ENCODE assay signal across 8 cellular contexts in the genomic region with DNA sequence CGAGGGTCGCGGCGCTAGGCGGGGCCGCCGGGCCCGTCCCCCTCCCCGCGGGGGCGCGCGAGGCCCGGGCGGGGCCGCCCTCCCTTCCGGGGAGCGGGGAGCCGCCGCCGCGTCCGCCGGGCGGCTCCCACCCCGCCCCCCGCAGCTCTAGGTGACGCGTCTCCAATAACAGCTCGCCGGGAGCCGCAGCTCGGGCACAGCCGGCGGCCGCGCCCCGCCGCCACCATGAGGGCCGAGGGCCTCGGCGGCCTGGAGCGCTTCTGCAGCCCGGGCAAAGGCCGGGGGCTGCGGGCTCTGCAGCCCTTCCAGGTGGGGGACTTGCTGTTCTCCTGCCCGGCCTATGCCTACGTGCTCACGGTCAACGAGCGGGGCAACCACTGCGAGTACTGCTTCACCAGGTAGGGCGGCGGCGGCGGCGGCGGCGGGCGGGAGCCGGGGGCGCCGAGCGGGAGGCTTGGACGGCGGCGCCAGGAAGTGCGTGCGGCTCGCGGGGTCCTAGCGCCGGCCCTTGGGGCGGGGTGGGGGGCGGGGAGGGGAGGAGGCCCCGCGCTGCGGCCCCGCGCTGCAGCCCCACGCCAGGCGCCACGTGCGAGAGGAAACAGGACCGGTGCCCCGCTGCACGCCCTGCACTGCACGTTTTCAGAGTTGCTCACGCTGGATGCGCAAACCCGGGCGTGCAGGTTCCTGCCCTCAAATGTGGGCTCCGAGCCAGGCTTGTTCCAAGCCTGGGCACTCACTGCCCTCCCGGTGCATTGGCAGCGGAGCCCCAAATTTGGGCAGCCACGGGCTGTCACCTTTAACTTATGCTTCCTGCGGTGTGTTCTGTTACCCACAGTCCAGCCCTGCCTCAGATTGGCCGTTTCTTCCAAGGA. TPM values are rescaled to one million over a fixed set of nuclear protein-coding genes. Genes with fewer than 3 reads are reported as not detected.
DNase-seq lines count a peak whose midpoint lies in the region; ATAC-seq and TF ChIP-seq lines count a peak whose summit lies in the region.

A gene with protein sequence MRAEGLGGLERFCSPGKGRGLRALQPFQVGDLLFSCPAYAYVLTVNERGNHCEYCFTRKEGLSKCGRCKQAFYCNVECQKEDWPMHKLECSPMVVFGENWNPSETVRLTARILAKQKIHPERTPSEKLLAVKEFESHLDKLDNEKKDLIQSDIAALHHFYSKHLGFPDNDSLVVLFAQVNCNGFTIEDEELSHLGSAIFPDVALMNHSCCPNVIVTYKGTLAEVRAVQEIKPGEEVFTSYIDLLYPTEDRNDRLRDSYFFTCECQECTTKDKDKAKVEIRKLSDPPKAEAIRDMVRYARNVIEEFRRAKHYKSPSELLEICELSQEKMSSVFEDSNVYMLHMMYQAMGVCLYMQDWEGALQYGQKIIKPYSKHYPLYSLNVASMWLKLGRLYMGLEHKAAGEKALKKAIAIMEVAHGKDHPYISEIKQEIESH (plus strand): TSS at position 130 of the 872 bp plus-strand sequence. CDS start 96 bp downstream, at position 226.

- no peaks in the 10 kb centered on the region for H3K9me3 ChIP-seq in CD4-positive, alpha-beta memory T cell (ENCODE audit: control insufficient read depth in 1 of 2, low read length in 2 of 2)
- H3K9me3 ChIP-seq in mononuclear cell (ENCODE audit: low read depth, low read length) = no peaks in the 10 kb centered on the region

- no peaks in the 10 kb centered on the region for H3K36me3 ChIP-seq in CD4-positive, alpha-beta memory T cell (ENCODE audit: insufficient read depth, low read length)

- POLR2A ChIA-PET in CD4-positive, alpha-beta memory T cell (lab: Charles Lee; ENCODE audit: partially characterized antibody) = interaction anchor here (0.5 to 1.7 kb wide), 4 partner anchors 25 to 360 kb away, joined by 3 to 9 read pairs (median 5); no protein-coding TSS in a partner anchor

- H3K27me3 ChIP-seq in CD4-positive, alpha-beta memory T cell (ENCODE audit: insufficient read depth, low read length) = no peaks in the 10 kb centered on the region
- no peaks in the 10 kb centered on the region for H3K27me3 ChIP-seq in mononuclear cell (ENCODE audit: insufficient read depth, low read length)

- intact Hi-C loops in CD4-positive, alpha-beta memory T cell (cut with micrococcal nuclease) = loop anchor here (1.0 to 10.0 kb wide), 4 partner anchors 20 to 1266 kb away; a partner anchor contains a TSS

- H3K27ac ChIP-seq in CD4-positive, alpha-beta memory T cell (ENCODE audit: low read depth, low read length) = peak within 1 kb of the TSS; percentile 68

- ATAC-seq in GM19324 (IDR thresholded peaks at IDR 0.05; ENCODE audit: low FRiP score, unreplicated experiment) (peak; percentile 81), HG03460 (IDR thresholded peaks at IDR 0.05; ENCODE audit: unreplicated experiment) (peak; percentile 72)

- H3K4me3 Mint-ChIP-seq in CD4-positive, alpha-beta memory T cell = peak within 1 kb of the TSS; percentile 89 to 96 (median 92)
- peak within 1 kb of the TSS; percentile 97 for H3K4me3 Mint-ChIP-seq in endothelial cell (ENCODE audit: unreplicated experiment)

- peak; percentile 67 to 77 (median 72) for DNase-seq in CD4-positive, alpha-beta memory T cell
- peak; percentile 60 for DNase-seq in NOMO-1 treated with DMSO at 0.1 percent for 48 hours (lab: John Stamatoyannopoulos, UW; ENCODE audit: unreplicated experiment)
- peak; percentile 70 for DNase-seq in activated CD8-positive, alpha-beta memory T cell treated with anti-CD3 and anti-CD28 coated beads, Interleukin-2, amount 50 U/mL, for 4 hours
- peak; percentile 62 for DNase-seq in endothelial cell (ENCODE audit: low spot score)
- DNase-seq in stimulated activated CD8-positive, alpha-beta memory T cell treated with anti-CD3 and anti-CD28 coated beads, Interleukin-4, amount 100 ng/mL, for 1 hour (ENCODE audit: low read depth in 2 of 2, low spot score in 1 of 2) = peak; percentile 22 to 31

- H3K4me3 ChIP-seq in CD4-positive, alpha-beta memory T cell (ENCODE audit: low read length in 2 of 2) = peak within 1 kb of the TSS; percentile 79
- peak within 1 kb of the TSS; percentile 71 for H3K4me3 ChIP-seq in mononuclear cell (ENCODE audit: low read length)

- CTCF ChIA-PET in CD4-positive, alpha-beta memory T cell (lab: Charles Lee; ENCODE audit: partially characterized antibody) = interaction anchor here (0.6 to 6.8 kb wide), 8 partner anchors 9 to 362 kb away, joined by 3 to 48 read pairs (median 4); no protein-coding TSS in a partner anchor

- peaks cover 41% of the 10 kb centered on the region for H3K4me1 ChIP-seq in CD4-positive, alpha-beta memory T cell (ENCODE audit: insufficient read depth, low read length)
- H3K4me1 ChIP-seq in mononuclear cell (ENCODE audit: insufficient read depth, low read length) = peaks cover 24% of the 10 kb centered on the region

- H3K4me1 Mint-ChIP-seq in CD4-positive, alpha-beta memory T cell = peaks cover 34 to 57% (median 45%) of the 10 kb centered on the region in 4 donors
- H3K4me1 Mint-ChIP-seq in endothelial cell (ENCODE audit: unreplicated experiment) = peaks cover 32% of the 10 kb centered on the region

- no peak for TF ChIP-seq CTCF in endothelial cell (IDR thresholded peaks at IDR 0.05; ENCODE audit: unreplicated experiment)

- H3K27ac Mint-ChIP-seq in CD4-positive, alpha-beta memory T cell = peak within 1 kb of the TSS; percentile 69 to 97 (median 93)
- H3K27ac Mint-ChIP-seq in endothelial cell (ENCODE audit: unreplicated experiment) = peak within 1 kb of the TSS; percentile 96

- H3K27me3 Mint-ChIP-seq in CD4-positive, alpha-beta memory T cell = no peaks in the 10 kb centered on the region
- H3K27me3 Mint-ChIP-seq in endothelial cell (ENCODE audit: unreplicated experiment) = peaks cover 4% of the 10 kb centered on the region

- H3K36me3 Mint-ChIP-seq in CD4-positive, alpha-beta memory T cell = peaks cover 3 to 4% of the 10 kb centered on the region in 2 donors
- peaks cover 18% of the 10 kb centered on the region for H3K36me3 Mint-ChIP-seq in endothelial cell (ENCODE audit: low read depth, unreplicated experiment)

- H3K9me3 Mint-ChIP-seq in CD4-positive, alpha-beta memory T cell = peaks cover 0 to 4% (median 0%) of the 10 kb centered on the region in 8 donors
- H3K9me3 Mint-ChIP-seq in endothelial cell (ENCODE audit: unreplicated experiment) = no peaks in the 10 kb centered on the region

RNA-seq across cellular contexts. Expression of the gene that starts here (rescaled TPM):
- total RNA-seq in CD4-positive, alpha-beta memory T cell = 10 to 100 TPM; 41.4 to 41.9 TPM
- 10 to 100 TPM; 46.1 to 77.9 TPM for polyA plus RNA-seq in CD4-positive, alpha-beta memory T cell
- total RNA-seq in endothelial cell (ENCODE audit: unreplicated experiment) (44.1 TPM), mononuclear cell (18.9 TPM)

Comparison
In these comparisons a context has a peak if more than half of its experiments do, and no peak if none do; other contexts are left out.
1. Peak in every context shown above with its lines: DNase-seq, ATAC-seq, H3K4me3 ChIP-seq and H3K27ac ChIP-seq.